In genomic region chr15:46766021-46766420, GRCh38 we compare ENCODE assay signal across 5 cellular contexts.
"Had no signal": no experiment of that assay in that cellular context is flagged by ENCODE, and none has a peak within 500 bp of the region (broad histone marks: within the 10 kb centered on the region; RNA-seq: fewer than 3 reads in every experiment).

No MANE protein-coding gene starts in this region.

- H3K4me3 ChIP-seq: GM23338, K562 had no signal

- DNase-seq: H9, HCEC 1CT, IMR-90 had no signal
